8 cellular contexts compared by ENCODE assay signal in genomic region chr17:21214777-21215541, GRCh38. TPM values are rescaled to one million over a fixed set of nuclear protein-coding genes. Genes with fewer than 3 reads are reported as not detected.
DNase-seq lines count a peak whose midpoint lies in the region; ATAC-seq and TF ChIP-seq lines count a peak whose summit lies in the region.

No MANE protein-coding gene starts in this region.

- no peaks in the 10 kb centered on the region for H3K27me3 ChIP-seq in transverse colon

- H3K9me3 Mint-ChIP-seq in central memory CD8-positive, alpha-beta T cell: no peaks in the 10 kb centered on the region

- H3K27ac ChIP-seq in KOPT-K1 (ENCODE audit: low read depth, low read length, poor library complexity, severe bottlenecking) (peak overlapping the region; percentile 93), transverse colon (peak overlapping the region; percentile 90 to 96 (median 95))

- H3K4me1 Mint-ChIP-seq in central memory CD8-positive, alpha-beta T cell: peaks cover 43% of the 10 kb centered on the region

- H3K36me3 Mint-ChIP-seq in central memory CD8-positive, alpha-beta T cell (ENCODE audit: insufficient read depth): peaks cover 12% of the 10 kb centered on the region

- H3K27me3 Mint-ChIP-seq in central memory CD8-positive, alpha-beta T cell: no peaks in the 10 kb centered on the region

- H3K27ac Mint-ChIP-seq in central memory CD8-positive, alpha-beta T cell (ENCODE audit: low read depth): peak overlapping the region; percentile 94

- peaks cover 34 to 59% (median 45%) of the 10 kb centered on the region in 4 donors for H3K4me1 ChIP-seq in transverse colon

- peak; percentile 19 for ATAC-seq in GM21447 (IDR thresholded peaks at IDR 0.05; ENCODE audit: unreplicated experiment)
- ATAC-seq in central memory CD8-positive, alpha-beta T cell (replicated peaks; ENCODE audit: extremely low read depth, poor library complexity, severe bottlenecking): peak; percentile 3

- intact Hi-C loops in lower leg skin (cut with DNase I; ENCODE audit: low total_unique reads): loop anchor here (10.0 kb wide), 1 partner anchor 90 kb away; the partner anchor contains the start of gene DHRS7B
- intact Hi-C loops in transverse colon (cut with DNase I; ENCODE audit: low total_unique reads): no loop called here

- no peak for TF ChIP-seq CTCF in lower leg skin (IDR thresholded peaks at IDR 0.05)
- TF ChIP-seq CTCF in transverse colon (IDR thresholded peaks at IDR 0.05): no peak

- H3K36me3 ChIP-seq in KOPT-K1 (ENCODE audit: insufficient read depth, low read length) (peaks cover 46% of the 10 kb centered on the region), transverse colon (no peaks in the 10 kb centered on the region)

- no peak for TF ChIP-seq EP300 in transverse colon (IDR thresholded peaks at IDR 0.05; ENCODE audit: low read depth)

- no peaks in the 10 kb centered on the region for H3K9me3 ChIP-seq in KOPT-K1 (ENCODE audit: insufficient read depth, low read length, poor library complexity, severe bottlenecking)
- H3K9me3 ChIP-seq in transverse colon: no peaks in the 10 kb centered on the region

- 3 to 5% methylated on average over 23 of the region's 23 CpGs for WGBS in lower leg skin, 2 donors
- 19% methylated on average over 23 of the region's 23 CpGs; no CpG with 5 or more reads in 1 of the 2 donors for WGBS in transverse colon (ENCODE audit: low coverage in 1 of 2), 2 donors

- TF ChIP-seq POLR2A in lower leg skin (IDR thresholded peaks at IDR 0.05) (no peak), transverse colon (IDR thresholded peaks at IDR 0.05) (no peak)

- H3K4me3 ChIP-seq in lower leg skin (ENCODE audit: low read depth, poor library complexity, severe bottlenecking): peak overlapping the region; percentile 72
- H3K4me3 ChIP-seq in transverse colon: peak overlapping the region; percentile 78 to 97 (median 88)

- in situ Hi-C loops in transverse colon (cut with MboI; ENCODE audit: low pct_ligation_motif_present in 1 of 4, low pct_unique_long_range_greater_than_20kb in 1 of 4, low sequenced_read_pairs in 3 of 4): loop anchor here in 2 of 4 donors (10.0 to 25.0 kb wide), 2 partner anchors 60 to 103 kb away; no protein-coding TSS in a partner anchor

- DNase-seq in COLO829 (ENCODE audit: low spot score): peak; percentile 15
- no peak for DNase-seq in central memory CD8-positive, alpha-beta T cell (ENCODE audit: low spot score in 2 of 2)
- DNase-seq in lower leg skin (ENCODE audit: low spot score in 2 of 2): peak in 1 of 2 donors; percentile 89
- no peak for DNase-seq in transverse colon
- no peak for DNase-seq in mesenteric fat pad (ENCODE audit: low spot score)
- no peak for DNase-seq in retina

- H3K4me3 Mint-ChIP-seq in central memory CD8-positive, alpha-beta T cell: peak overlapping the region; percentile 90

RNA-seq across cellular contexts. Expression of gene TMEM11, which starts 1.0 kb away (rescaled TPM):
- total RNA-seq in lower leg skin (10 to 100 TPM; 30.0 to 43.5 (median 37.0) TPM), transverse colon (10 to 100 TPM; 15.1 to 35.0 (median 24.5) TPM), mesenteric fat pad (37.9 TPM)

RNA-seq across cellular contexts. Expression of gene NATD1, which starts 38.3 kb away (rescaled TPM):
- total RNA-seq in lower leg skin: 10 to 100 TPM; 12.3 to 18.8 (median 16.0) TPM
- 1 to 10 TPM; 1.4 to 7.9 (median 5.0) TPM for total RNA-seq in transverse colon
- total RNA-seq in mesenteric fat pad: 17.4 TPM
